ENCODE assay signal across 20 cellular contexts in genomic region chr7:128948976-128949760, GRCh38. TPM values are rescaled to one million over a fixed set of nuclear protein-coding genes. Genes with fewer than 3 reads are reported as not detected.
A peak's percentile ranks its signal among the peaks of the same experiment; 100 is the strongest.
DNase-seq lines count a peak whose midpoint lies in the region; ATAC-seq and TF ChIP-seq lines count a peak whose summit lies in the region.
"Had no signal": no experiment of that assay in that cellular context is flagged by ENCODE, and none has a peak within 500 bp of the region (broad histone marks: within the 10 kb centered on the region; RNA-seq: fewer than 3 reads in every experiment).

No MANE protein-coding gene starts in this region.

- peak; percentile 11 for ATAC-seq in Right ventricle myocardium inferior
- ATAC-seq in Panc1 = peak; percentile 14; the same call in 1 of the 2 replicates

- intact Hi-C loops in Right ventricle myocardium inferior (cut with DNase I) (no loop called here), left ventricle myocardium inferior (cut with micrococcal nuclease) (no loop called here), Panc1 (cut with micrococcal nuclease; ENCODE audit: unreplicated experiment) (no loop called here)

- no peak overlapping the region for H3K9ac ChIP-seq in subcutaneous abdominal adipose tissue (ENCODE audit: low read length in 5 of 5)
- H3K9ac ChIP-seq: GM23248 had no signal

- H3K36me3 ChIP-seq in left ventricle myocardium inferior (peaks cover 30% of the 10 kb centered on the region), Panc1 (ENCODE audit: control insufficient read depth, insufficient read depth, low read length) (peaks cover 13% of the 10 kb centered on the region), subcutaneous abdominal adipose tissue (ENCODE audit: control insufficient read depth in 5 of 5, insufficient read depth in 5 of 5, low read length in 5 of 5) (peaks cover 13 to 53% (median 23%) of the 10 kb centered on the region in 5 donors)

- TF ChIP-seq CTCF in left ventricle myocardium inferior (IDR thresholded peaks at IDR 0.05; ENCODE audit: borderline replicate concordance) (no peak), Panc1 (IDR thresholded peaks at IDR 0.05) (no peak)

- POLR2A ChIA-PET in Panc1 (lab: Charles Lee) = no interaction called here

- CTCF ChIA-PET in Panc1 (lab: Charles Lee) = no interaction called here

- H3K9me3 ChIP-seq in left ventricle myocardium inferior (replicated peaks) = no peaks in the 10 kb centered on the region
- H3K9me3 ChIP-seq in Panc1 (ENCODE audit: control insufficient read depth, insufficient read depth, low read depth, low read length) = no peaks in the 10 kb centered on the region
- H3K9me3 ChIP-seq in subcutaneous abdominal adipose tissue (ENCODE audit: control insufficient read depth in 5 of 5, low read length in 5 of 5) = no peaks in the 10 kb centered on the region
- H3K9me3 ChIP-seq: spleen had no signal

- DNase-seq in Right ventricle myocardium inferior (ENCODE audit: missing footprints) (no peak), left ventricle myocardium inferior (no peak), Panc1 (ENCODE audit: low read depth, low spot score) (no peak), globus pallidus (ENCODE audit: low spot score) (peak; percentile 27), mucosa of gallbladder (ENCODE audit: low spot score) (no peak), glomerular visceral epithelial cell (ENCODE audit: extremely low spot score) (no peak)
- DNase-seq in NK-92 treated with Interleukin-12 subunit alpha and Interleukin-12 subunit beta, amount 100 ng/mL, for 24 hours (lab: John Stamatoyannopoulos, UW) = no peak
- DNase-seq: 8988T; activated CD8-positive, alpha-beta memory T cell treated with anti-CD3 and anti-CD28 coated beads for 24 hours; CD8-positive, alpha-beta memory T cell; central memory CD4-positive, alpha-beta T cell; effector CD8-positive, alpha-beta T cell; natural killer cell; NCI-H226; spleen; stimulated activated naive CD4-positive, alpha-beta T cell had no signal

- H3K27ac ChIP-seq in left ventricle myocardium inferior (replicated peaks) (no peak overlapping the region), Panc1 (ENCODE audit: low read length) (no peak overlapping the region), subcutaneous abdominal adipose tissue (ENCODE audit: low read depth, low read length) (peak overlapping the region; percentile 10)
- H3K27ac ChIP-seq: GM23248 had no signal

- no TSS peak for BruUV-seq in Panc1 (replicated peaks; lab: Mats Ljungman, UMichigan)

- in situ Hi-C loops in Panc1 (cut with HindIII; ENCODE audit: low pct_unique_long_range_greater_than_20kb, low sequenced_read_pairs) = no loop called here

- H3K4me3 ChIP-seq in left ventricle myocardium inferior (no peak overlapping the region), Panc1 (ENCODE audit: low read depth in 2 of 2, low read length in 2 of 2) (no peak overlapping the region), subcutaneous abdominal adipose tissue (ENCODE audit: low read depth in 1 of 5, low read length in 5 of 5) (no peak overlapping the region)
- H3K4me3 ChIP-seq: GM23248, spleen had no signal

- H3K27me3 ChIP-seq in left ventricle myocardium inferior (ENCODE audit: low read depth) = peaks cover 15% of the 10 kb centered on the region
- H3K27me3 ChIP-seq in Panc1 (ENCODE audit: control insufficient read depth, insufficient read depth, low read length) = no peaks in the 10 kb centered on the region
- no peaks in the 10 kb centered on the region for H3K27me3 ChIP-seq in subcutaneous abdominal adipose tissue (ENCODE audit: control insufficient read depth in 5 of 5, insufficient read depth in 4 of 5, low read length in 5 of 5)
- H3K27me3 ChIP-seq: spleen had no signal

- no peaks in the 10 kb centered on the region for H3K4me1 ChIP-seq in left ventricle myocardium inferior
- no peaks in the 10 kb centered on the region for H3K4me1 ChIP-seq in Panc1 (ENCODE audit: control insufficient read depth, insufficient read depth, low read length)
- H3K4me1 ChIP-seq in subcutaneous abdominal adipose tissue (ENCODE audit: control insufficient read depth in 5 of 5, insufficient read depth in 5 of 5, low read length in 5 of 5) = peaks cover 0 to 21% (median 18%) of the 10 kb centered on the region in 5 donors

RNA-seq across cellular contexts. Expression of gene IRF5, which starts 11.4 kb away (rescaled TPM):
- 3.3 TPM for total RNA-seq in Right ventricle myocardium inferior
- 2.2 TPM for total RNA-seq in left ventricle myocardium inferior
- total RNA-seq in Panc1 (2021; ENCODE audit: unreplicated experiment) = 8.8 TPM
- 7.3 TPM for polyA plus RNA-seq in Panc1 (2012; ENCODE audit: insufficient read length)
- 18.8 TPM for total RNA-seq in mucosa of gallbladder

RNA-seq across cellular contexts. Expression of gene KCP, which starts 38.7 kb away (rescaled TPM):
- 0.11 TPM for total RNA-seq in Right ventricle myocardium inferior
- total RNA-seq in left ventricle myocardium inferior = 0.19 TPM
- 0.13 TPM for total RNA-seq in Panc1 (2021; ENCODE audit: unreplicated experiment)
- polyA plus RNA-seq in Panc1 (2012; ENCODE audit: insufficient read length) = 0.38 TPM
- total RNA-seq in mucosa of gallbladder = 5.2 TPM
- total RNA-seq: activated T-helper 2 cell treated with anti-CD3 and anti-CD28 coated beads, Interferon-gamma antibody, Interleukin-2, Interleukin-4, amounts not matched to agents 10 μg/mL and 5 μg/mL and 100 μg/mL, durations not matched to agents 14 hours and 24 hours and 36 hours; GM23248; LHCN-M2 had no signal
- polyA plus RNA-seq: CD8-positive, alpha-beta memory T cell had no signal
